Comparison of ENCODE assay signal across 27 cellular contexts in the genomic region with DNA sequence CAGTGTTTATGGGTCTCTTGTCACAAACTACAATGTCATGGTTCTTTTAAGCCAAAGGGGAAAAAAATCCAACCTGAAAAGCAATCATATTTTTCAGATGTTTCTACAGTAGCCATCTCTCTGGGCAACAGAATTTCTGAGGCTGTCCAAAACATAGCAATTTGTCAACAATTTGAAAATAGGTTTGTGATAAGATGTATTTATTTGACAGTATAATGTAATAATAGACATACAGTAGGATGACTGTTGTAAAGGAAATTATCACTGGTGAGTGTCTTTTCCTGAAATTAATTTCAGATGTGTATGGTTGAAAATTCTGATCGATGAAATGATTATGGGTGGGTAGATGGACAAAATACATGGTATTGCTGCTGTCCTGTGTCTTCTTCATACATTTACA.
"Had no signal": no experiment of that assay in that cellular context is flagged by ENCODE, and none has a peak within 500 bp of the region (broad histone marks: within the 10 kb centered on the region; RNA-seq: fewer than 3 reads in every experiment).

No MANE protein-coding gene starts in this region.

- H3K9me3 ChIP-seq: suprapubic skin, testis, thoracic aorta, thyroid gland, tibial artery, tibial nerve, upper lobe of left lung, upper lobe of right lung, uterus, vagina had no signal

- H3K27me3 ChIP-seq: stomach, suprapubic skin, testis, thyroid gland, tibial artery, tibial nerve, transverse colon, upper lobe of left lung, upper lobe of right lung, uterus, vagina had no signal

- H3K36me3 ChIP-seq: stomach, suprapubic skin, thoracic aorta, thyroid gland, tibial artery, tibial nerve, upper lobe of left lung, upper lobe of right lung, uterus, vagina had no signal

- DNase-seq: stimulated activated CD4-positive, alpha-beta T cell treated with anti-CD3 and anti-CD28 coated beads, Interleukin-2, amount 100 ng/mL, for 48 hours; stimulated activated CD4-positive, alpha-beta T cell treated with anti-CD3 and anti-CD28 coated beads, Interleukin-4, amount 100 ng/mL, for 1 hour; stimulated activated CD4-positive, alpha-beta T cell treated with anti-CD3 and anti-CD28 coated beads, Interleukin-4, amount 100 ng/mL, for 24 hours; stimulated activated CD4-positive, alpha-beta T cell treated with anti-CD3 and anti-CD28 coated beads, Interleukin-4, amount 100 ng/mL, for 4 hours; stimulated activated CD8-positive, alpha-beta memory T cell treated with anti-CD3 and anti-CD28 coated beads, Interleukin-4, amount 100 ng/mL, for 48 hours; stimulated activated naive B cell treated with anti-CD40 and anti-IgM and Interleukin-4, amounts not matched to agents 10 μg/mL and 1 μg/mL and 100 μg/mL, for 72 hours; stimulated activated naive CD4-positive, alpha-beta T cell; stimulated activated naive CD4-positive, alpha-beta T cell treated with Interleukin-2 at 50 U/mL for 16 hours; stimulated activated naive CD8-positive, alpha-beta T cell treated with anti-CD3 and anti-CD28 coated beads, Interleukin-15, amount 100 ng/mL, for 72 hours; stimulated activated naive CD8-positive, alpha-beta T cell treated with anti-CD3 and anti-CD28 coated beads, Interleukin-15, Interleukin-2, amounts not matched to agents 100 U/mL and 50 U/mL, for 24 hours; stomach; substantia nigra; testis; thyroid gland; tibial artery; transverse colon; trophoblast cell; upper lobe of left lung; upper lobe of right lung; uterus had no signal

- ATAC-seq: stimulated activated effector memory CD8-positive, alpha-beta T cell treated with anti-CD3 and anti-CD28 coated beads, Interleukin-12 subunit alpha, Interleukin-12 subunit beta, amount 100 ng/mL, for 72 hours; stimulated activated memory B cell treated with anti-CD40 and anti-IgM and Interleukin-4, amounts not matched to agents 10 μg/mL and 1 μg/mL and 100 μg/mL, for 72 hours; stimulated activated naive B cell treated with anti-CD40 and anti-IgM and Interleukin-4, amounts not matched to agents 10 μg/mL and 1 μg/mL and 100 μg/mL, for 72 hours; stimulated activated naive CD8-positive, alpha-beta T cell treated with anti-CD3 and anti-CD28 coated beads, Interleukin-15, amount 100 ng/mL, for 72 hours; stimulated activated naive CD8-positive, alpha-beta T cell treated with anti-CD3 and anti-CD28 coated beads, Interleukin-15, Interleukin-2, amounts not matched to agents 100 U/mL and 50 U/mL, for 24 hours; upper lobe of right lung had no signal

- H3K4me1 ChIP-seq: stomach, suprapubic skin, testis, thyroid gland, tibial artery, tibial nerve, transverse colon, upper lobe of left lung, upper lobe of right lung, uterus, vagina had no signal

- H3K27ac ChIP-seq: stomach, suprapubic skin, testis, thoracic aorta, thyroid gland, tibial artery, tibial nerve, transverse colon, upper lobe of left lung, upper lobe of right lung, uterus, vagina had no signal

- H3K4me3 ChIP-seq: stomach, suprapubic skin, testis, thoracic aorta, thyroid gland, tibial artery, tibial nerve, transverse colon, upper lobe of left lung, upper lobe of right lung, uterus, vagina had no signal

- FAIRE-seq: urothelium cell line had no signal
